Comparison of ENCODE assay signal across 9 cellular contexts in the genomic region with DNA sequence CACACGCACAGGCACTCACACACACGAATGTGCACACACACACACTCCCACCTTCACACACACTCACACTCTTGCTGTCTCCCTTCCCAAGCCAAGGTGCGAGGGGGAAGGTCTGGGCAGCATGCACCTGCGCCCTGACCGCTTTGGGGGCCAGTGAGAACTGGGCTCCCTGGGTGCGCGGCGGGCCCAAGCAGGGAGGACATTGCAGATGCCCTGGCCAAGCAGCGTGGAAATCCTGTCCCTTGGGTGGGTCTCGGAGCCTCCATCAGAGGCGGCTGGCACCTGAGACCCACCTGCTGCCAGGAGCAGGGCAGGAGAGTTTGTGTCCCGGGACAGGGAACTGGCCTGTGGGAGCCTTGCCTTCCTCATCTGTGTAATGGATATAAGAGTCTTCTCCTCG. TPM values are rescaled to one million over a fixed set of nuclear protein-coding genes. Genes with fewer than 3 reads are reported as not detected.
A peak's percentile ranks its signal among the peaks of the same experiment; 100 is the strongest.
DNase-seq lines count a peak whose midpoint lies in the region; ATAC-seq and TF ChIP-seq lines count a peak whose summit lies in the region.
"Had no signal": no experiment of that assay in that cellular context is flagged by ENCODE, and none has a peak within 500 bp of the region (broad histone marks: within the 10 kb centered on the region; RNA-seq: fewer than 3 reads in every experiment).

No MANE protein-coding gene starts in this region.

- no peaks in the 10 kb centered on the region for H3F3A ChIP-seq in GM23338 (replicated peaks; ENCODE audit: low read depth)

- no peak for ATAC-seq in GM23338
- ATAC-seq in activated naive CD4-positive, alpha-beta T cell treated with anti-CD3 and anti-CD28 coated beads, Interleukin-2, amount 50 U/mL, for 72 hours, result no peak
- no peak for ATAC-seq in stimulated activated naive B cell treated with anti-CD40 and anti-IgM and Interleukin-4, amounts not matched to agents 10 μg/mL and 1 μg/mL and 100 μg/mL, for 72 hours (replicated peaks)
- no peak for ATAC-seq in HG03108 (IDR thresholded peaks at IDR 0.05; ENCODE audit: unreplicated experiment)

- no peaks in the 10 kb centered on the region for H3K9me3 Mint-ChIP-seq in GM23338
- no peaks in the 10 kb centered on the region for H3K9me3 Mint-ChIP-seq in activated naive CD4-positive, alpha-beta T cell treated with anti-CD3 and anti-CD28 coated beads, Interleukin-2, amount 50 U/mL, for 72 hours
- no peaks in the 10 kb centered on the region for H3K9me3 Mint-ChIP-seq in stimulated activated naive B cell treated with anti-CD40 and anti-IgM and Interleukin-4, amounts not matched to agents 10 μg/mL and 1 μg/mL and 100 μg/mL, for 72 hours

- peaks cover 45% of the 10 kb centered on the region for H4K20me1 ChIP-seq in GM23338 (replicated peaks; ENCODE audit: insufficient read depth)
- H4K20me1 ChIP-seq in hepatocyte (ENCODE audit: insufficient read depth, poor library complexity, severe bottlenecking), result peaks cover 70% of the 10 kb centered on the region

- H3K36me3 Mint-ChIP-seq in GM23338 (ENCODE audit: low read depth), result no peaks in the 10 kb centered on the region
- H3K36me3 Mint-ChIP-seq in activated naive CD4-positive, alpha-beta T cell treated with anti-CD3 and anti-CD28 coated beads, Interleukin-2, amount 50 U/mL, for 72 hours, result peaks cover 0 to 4% of the 10 kb centered on the region in 2 donors
- peaks cover 7 to 16% of the 10 kb centered on the region in 2 donors for H3K36me3 Mint-ChIP-seq in stimulated activated naive B cell treated with anti-CD40 and anti-IgM and Interleukin-4, amounts not matched to agents 10 μg/mL and 1 μg/mL and 100 μg/mL, for 72 hours

- H3K27ac ChIP-seq in GM23338 (ENCODE audit: low read depth) (no peak overlapping the region), hepatocyte (no peak overlapping the region)
- H3K27ac ChIP-seq: SJSA1 had no signal

- H3K36me3 ChIP-seq in GM23338 (ENCODE audit: insufficient read depth), result no peaks in the 10 kb centered on the region
- no peaks in the 10 kb centered on the region for H3K36me3 ChIP-seq in hepatocyte (replicated peaks; ENCODE audit: insufficient read depth, low read depth)

- DNase-seq in GM23338 (ENCODE audit: low spot score) (no peak), hepatocyte (ENCODE audit: low spot score) (no peak), SIG-M5 treated with dmso at 0.1 percent for 504 hours (lab: John Stamatoyannopoulos, UW; ENCODE audit: unreplicated experiment) (no peak), DMS53 (lab: John Stamatoyannopoulos, UW) (no peak)
- no peak for DNase-seq in activated naive CD4-positive, alpha-beta T cell treated with anti-CD3 and anti-CD28 coated beads, Interleukin-2, amount 50 U/mL, for 72 hours (ENCODE audit: low spot score in 2 of 2)
- DNase-seq in stimulated activated naive B cell treated with anti-CD40 and anti-IgM and Interleukin-4, amounts not matched to agents 10 μg/mL and 1 μg/mL and 100 μg/mL, for 72 hours, result no peak
- DNase-seq: islet precursor cell had no signal

- H2AFZ ChIP-seq in GM23338 (no peak overlapping the region), hepatocyte (no peak overlapping the region)

- H3K4me2 ChIP-seq in GM23338, result no peak overlapping the region
- H3K4me2 ChIP-seq in hepatocyte, result peak overlapping the region; percentile 95

- no peak overlapping the region for H3K4me3 Mint-ChIP-seq in GM23338
- H3K4me3 Mint-ChIP-seq in stimulated activated naive B cell treated with anti-CD40 and anti-IgM and Interleukin-4, amounts not matched to agents 10 μg/mL and 1 μg/mL and 100 μg/mL, for 72 hours, result peak overlapping the region; percentile 69 to 70

- H3K9me2 ChIP-seq in GM23338 (ENCODE audit: insufficient read depth) (no peaks in the 10 kb centered on the region), hepatocyte (replicated peaks; ENCODE audit: insufficient read depth) (no peaks in the 10 kb centered on the region)

- peaks cover 24% of the 10 kb centered on the region for H3K4me1 Mint-ChIP-seq in GM23338
- peaks cover 65 to 82% of the 10 kb centered on the region in 2 donors for H3K4me1 Mint-ChIP-seq in stimulated activated naive B cell treated with anti-CD40 and anti-IgM and Interleukin-4, amounts not matched to agents 10 μg/mL and 1 μg/mL and 100 μg/mL, for 72 hours

- H3K9me3 ChIP-seq in hepatocyte (ENCODE audit: low read depth), result no peaks in the 10 kb centered on the region

- peaks cover 16% of the 10 kb centered on the region; the same call in 1 of the 2 replicates for H3K4me1 ChIP-seq in GM23338 (ENCODE audit: insufficient read depth)
- no peaks in the 10 kb centered on the region for H3K4me1 ChIP-seq in hepatocyte (ENCODE audit: insufficient read depth)

- H3K27me3 ChIP-seq in GM23338 (ENCODE audit: insufficient read depth) (no peaks in the 10 kb centered on the region), hepatocyte (no peaks in the 10 kb centered on the region)
- H3K27me3 ChIP-seq: SJSA1 had no signal

- WGBS in hepatocyte (ENCODE audit: low lambda C conversion rate, missing lambda C conversion rate), result 91% methylated on average over 12 of the region's 13 CpGs

- no peak for TF ChIP-seq CTCF in GM23338 (conservative IDR thresholded peaks at IDR 0.05; ENCODE audit: low read depth in 2 of 2)
- no peak for TF ChIP-seq CTCF in hepatocyte (IDR thresholded peaks at IDR 0.05; ENCODE audit: poor library complexity)

- H3K27ac Mint-ChIP-seq in GM23338, result 0 out of 2 replicates have a peak overlapping the region, but pooled peaks have one; percentile 27
- H3K27ac Mint-ChIP-seq in activated naive CD4-positive, alpha-beta T cell treated with anti-CD3 and anti-CD28 coated beads, Interleukin-2, amount 50 U/mL, for 72 hours, result peak overlapping the region; percentile 78 to 79
- peak overlapping the region; percentile 93 for H3K27ac Mint-ChIP-seq in stimulated activated naive B cell treated with anti-CD40 and anti-IgM and Interleukin-4, amounts not matched to agents 10 μg/mL and 1 μg/mL and 100 μg/mL, for 72 hours

- H3K79me2 ChIP-seq in GM23338 (replicated peaks; ENCODE audit: insufficient read depth) (peaks cover 71% of the 10 kb centered on the region), hepatocyte (peaks cover 82% of the 10 kb centered on the region)

- H3K27me3 Mint-ChIP-seq in GM23338 (ENCODE audit: insufficient read depth, low read depth, poor library complexity), result peaks cover 9% of the 10 kb centered on the region
- H3K27me3 Mint-ChIP-seq in stimulated activated naive B cell treated with anti-CD40 and anti-IgM and Interleukin-4, amounts not matched to agents 10 μg/mL and 1 μg/mL and 100 μg/mL, for 72 hours, result no peaks in the 10 kb centered on the region

- no peak overlapping the region for H3K4me3 ChIP-seq in GM23338
- no peak overlapping the region for H3K4me3 ChIP-seq in hepatocyte
- H3K4me3 ChIP-seq: SJSA1 had no signal

TF ChIP-seq in GM23338, 12 proteins besides CTCF, POLR2A, EP300 and RAD21:
- TF ChIP-seq CREB1 (CRISPR knock-in tag; IDR thresholded peaks at IDR 0.05; ENCODE audit: low read depth) (no peak), JUNB (IDR thresholded peaks at IDR 0.05; ENCODE audit: unreplicated experiment) (no peak), STAT1 (IDR thresholded peaks at IDR 0.05; ENCODE audit: unreplicated experiment) (no peak), EZH2 (IDR thresholded peaks at IDR 0.05; ENCODE audit: low read depth, unreplicated experiment) (no peak), ZNF114 (CRISPR knock-in tag; IDR thresholded peaks at IDR 0.05) (no peak), POLR2AphosphoS5 (IDR thresholded peaks at IDR 0.05; ENCODE audit: low read depth) (no peak), EZH2phosphoT487 (IDR thresholded peaks at IDR 0.05; ENCODE audit: unreplicated experiment) (no peak), NANOG (IDR thresholded peaks at IDR 0.05; ENCODE audit: borderline replicate concordance) (no peak)

RNA-seq across cellular contexts. Expression of gene CD81, which starts 3.3 kb away (rescaled TPM):
- 290 and 346 TPM in 2 replicates for total RNA-seq in GM23338 (2014; rRNA removed; shearing (Covaris generic))
- polyA plus RNA-seq in GM23338 (2016; fragmentation: Nextera tagmentation; extraction: Ambion mirVana) (88.6 and 95.5 TPM in 2 replicates), hepatocyte (471 and 472 TPM in 2 replicates)
- 100 to 1,000 TPM; 107 to 142 TPM for total RNA-seq in activated naive CD4-positive, alpha-beta T cell treated with anti-CD3 and anti-CD28 coated beads, Interleukin-2, amount 50 U/mL, for 72 hours
- total RNA-seq in hepatocyte, result 216 and 233 TPM in 2 replicates

RNA-seq across cellular contexts. Expression of gene TSSC4, which starts 20.2 kb away (rescaled TPM):
- 27.7 and 44.3 TPM in 2 replicates for total RNA-seq in GM23338 (2014; rRNA removed; shearing (Covaris generic))
- 27.5 and 31.3 TPM in 2 replicates for polyA plus RNA-seq in GM23338 (2016; fragmentation: Nextera tagmentation; extraction: Ambion mirVana)
- 10 to 100 TPM; 31.8 to 38.7 TPM for total RNA-seq in activated naive CD4-positive, alpha-beta T cell treated with anti-CD3 and anti-CD28 coated beads, Interleukin-2, amount 50 U/mL, for 72 hours
- 31.4 and 33.8 TPM in 2 replicates for total RNA-seq in hepatocyte
- polyA plus RNA-seq in hepatocyte, result 68.5 and 85.4 TPM in 2 replicates

Comparison
In these comparisons a context has a peak if more than half of its experiments do, and no peak if none do; other contexts are left out.
1. H3K27ac Mint-ChIP-seq: peak in every context shown above with its lines; median percentile 93 in stimulated activated naive B cell treated with anti-CD40 and anti-IgM and Interleukin-4, amounts not matched to agents 10 μg/mL and 1 μg/mL and 100 μg/mL, for 72 hours; 78 in activated naive CD4-positive, alpha-beta T cell treated with anti-CD3 and anti-CD28 coated beads, Interleukin-2, amount 50 U/mL, for 72 hours; 27 in GM23338.